2 cellular contexts compared by ENCODE assay signal in genomic region chr15:78623786-78624497, GRCh38.
TF ChIP-seq lines count a peak whose summit lies in the region.

No MANE protein-coding gene starts in this region.

TF ChIP-seq in K562, 482 proteins besides CTCF, POLR2A, EP300 and RAD21:
- TF ChIP-seq ZKSCAN1 (IDR thresholded peaks at IDR 0.05; ENCODE audit: low read depth, low read length), result peak; percentile 42; the same call in 1 of the 2 replicates
- TF ChIP-seq FOXJ3 (CRISPR knock-in tag; IDR thresholded peaks at IDR 0.05), result no peak
- no peak for TF ChIP-seq MXI1 (IDR thresholded peaks at IDR 0.05; ENCODE audit: low read depth, low read length)
- TF ChIP-seq TRIM24 (IDR thresholded peaks at IDR 0.05), result no peak
- TF ChIP-seq CHD7 (IDR thresholded peaks at IDR 0.05; ENCODE audit: low read depth, low read length), result no peak

TF ChIP-seq in HEK293T, 16 proteins besides CTCF, POLR2A, EP300 and RAD21:
- TF ChIP-seq FOXM1 (IDR thresholded peaks at IDR 0.05; ENCODE audit: borderline replicate concordance) (no peak), SP1 (IDR thresholded peaks at IDR 0.05) (no peak), PKNOX1 (IDR thresholded peaks at IDR 0.05) (no peak), LEF1 (IDR thresholded peaks at IDR 0.05; ENCODE audit: borderline replicate concordance) (no peak), ARNT (IDR thresholded peaks at IDR 0.05) (no peak), FOXK2 (IDR thresholded peaks at IDR 0.05) (no peak), ZNF384 (IDR thresholded peaks at IDR 0.05) (no peak), BHLHE40 (IDR thresholded peaks at IDR 0.05; ENCODE audit: borderline replicate concordance) (no peak), TARDBP (IDR thresholded peaks at IDR 0.05) (no peak), ELF4 (IDR thresholded peaks at IDR 0.05) (no peak), FOXA1 (IDR thresholded peaks at IDR 0.05) (no peak), NFRKB (IDR thresholded peaks at IDR 0.05) (no peak), HDGF (IDR thresholded peaks at IDR 0.05; ENCODE audit: borderline replicate concordance) (no peak), SUZ12 (IDR thresholded peaks at IDR 0.05) (no peak), L3MBTL2 (conservative IDR thresholded peaks at IDR 0.05) (no peak), CTBP1 (IDR thresholded peaks at IDR 0.05; ENCODE audit: borderline replicate concordance) (no peak)
